ENCODE assay signal across 2 cellular contexts in genomic region chr5:122844136-122844915, GRCh38.
A peak's percentile ranks its signal among the peaks of the same experiment; 100 is the strongest.
TF ChIP-seq lines count a peak whose summit lies in the region.

No MANE protein-coding gene starts in this region.

TF ChIP-seq in IMR-90, 13 proteins besides CTCF, POLR2A, EP300 and RAD21:
- no peak for TF ChIP-seq MAZ (IDR thresholded peaks at IDR 0.05; ENCODE audit: borderline replicate concordance, low read depth, low read length)
- no peak for TF ChIP-seq USF2 (IDR thresholded peaks at IDR 0.05; ENCODE audit: low read depth, low read length)
- TF ChIP-seq RFX5 (IDR thresholded peaks at IDR 0.05; ENCODE audit: low read depth, low read length): no peak
- TF ChIP-seq SMC3 (IDR thresholded peaks at IDR 0.05; ENCODE audit: low read depth, low read length): no peak
- TF ChIP-seq RCOR1 (IDR thresholded peaks at IDR 0.05; ENCODE audit: insufficient replicate concordance, low read length): no peak
- TF ChIP-seq NFE2L2 (IDR thresholded peaks at IDR 0.05; ENCODE audit: low read depth, low read length): no peak
- no peak for TF ChIP-seq MAFK (IDR thresholded peaks at IDR 0.05; ENCODE audit: low read depth, low read length)
- no peak for TF ChIP-seq ELK1 (IDR thresholded peaks at IDR 0.05; ENCODE audit: borderline replicate concordance, low read depth, low read length)
- TF ChIP-seq FOS (IDR thresholded peaks at IDR 0.05; ENCODE audit: low read depth, low read length): no peak
- TF ChIP-seq CHD1 (IDR thresholded peaks at IDR 0.05; ENCODE audit: low read depth, low read length): no peak
- no peak for TF ChIP-seq CEBPB (IDR thresholded peaks at IDR 0.05; ENCODE audit: low read depth, low read length)
- TF ChIP-seq BHLHE40 (IDR thresholded peaks at IDR 0.05; ENCODE audit: low read depth, low read length): no peak

TF ChIP-seq in HepG2, 621 proteins besides CTCF, POLR2A, EP300 and RAD21 (continues in another document):
- TF ChIP-seq ZNF354B (CRISPR knock-in tag; IDR thresholded peaks at IDR 0.05) (0 out of 2 replicates have a peak, but pooled peaks have one; percentile 16), NFYC (CRISPR knock-in tag; IDR thresholded peaks at IDR 0.05) (no peak; the same call in 1 of the 2 replicates), HBP1 (CRISPR knock-in tag; IDR thresholded peaks at IDR 0.05; ENCODE audit: low read depth) (0 out of 2 replicates have a peak, but pooled peaks have one; percentile 28), ZGPAT (CRISPR knock-in tag; IDR thresholded peaks at IDR 0.05) (peak; percentile 19; the same call in 1 of the 2 replicates), XBP1 (CRISPR knock-in tag; IDR thresholded peaks at IDR 0.05) (no peak), IRF9 (CRISPR knock-in tag; IDR thresholded peaks at IDR 0.05; ENCODE audit: borderline replicate concordance) (no peak), THRA (CRISPR knock-in tag; IDR thresholded peaks at IDR 0.05; ENCODE audit: borderline replicate concordance) (peak; percentile 45; the same call in 1 of the 2 replicates), FLYWCH1 (CRISPR knock-in tag; IDR thresholded peaks at IDR 0.05) (no peak), AHDC1 (CRISPR knock-in tag; IDR thresholded peaks at IDR 0.05; ENCODE audit: borderline replicate concordance) (0 out of 2 replicates have a peak, but pooled peaks have one; percentile 60), KAT7 (CRISPR knock-in tag; IDR thresholded peaks at IDR 0.05; ENCODE audit: borderline replicate concordance) (0 out of 2 replicates have a peak, but pooled peaks have one; percentile 16), ZHX1 (CRISPR knock-in tag; IDR thresholded peaks at IDR 0.05; ENCODE audit: low read depth) (0 out of 2 replicates have a peak, but pooled peaks have one; percentile 29), PITX1 (CRISPR knock-in tag; IDR thresholded peaks at IDR 0.05) (peak; percentile 25; the same call in 1 of the 2 replicates), SMARCE1 (IDR thresholded peaks at IDR 0.05; ENCODE audit: borderline replicate concordance) (no peak), ZNF329 (CRISPR knock-in tag; IDR thresholded peaks at IDR 0.05; ENCODE audit: low read depth) (no peak), HNF4A (CRISPR knock-in tag; IDR thresholded peaks at IDR 0.05) (peak; percentile 50), ZNF230 (CRISPR knock-in tag; IDR thresholded peaks at IDR 0.05) (0 out of 2 replicates have a peak, but pooled peaks have one; percentile 3), ZNF781 (CRISPR knock-in tag; IDR thresholded peaks at IDR 0.05; ENCODE audit: borderline replicate concordance, not compliant biosample characterization) (no peak), LBX2 (CRISPR knock-in tag; IDR thresholded peaks at IDR 0.05; ENCODE audit: borderline replicate concordance) (no peak), RARG (CRISPR knock-in tag; IDR thresholded peaks at IDR 0.05; ENCODE audit: low read depth) (0 out of 2 replicates have a peak, but pooled peaks have one; percentile 18), ZNF136 (CRISPR knock-in tag; IDR thresholded peaks at IDR 0.05; ENCODE audit: low read depth) (no peak), SRSF9 (IDR thresholded peaks at IDR 0.05; ENCODE audit: borderline replicate concordance, insufficient read depth, low read depth, low read length, poor library complexity, severe bottlenecking) (no peak), BCLAF1 (IDR thresholded peaks at IDR 0.05) (no peak), SMAD1 (CRISPR knock-in tag; IDR thresholded peaks at IDR 0.05; ENCODE audit: borderline replicate concordance, low read depth) (no peak), POLR2G (IDR thresholded peaks at IDR 0.05; ENCODE audit: low read depth, low read length) (no peak), HDAC2 (CRISPR knock-in tag; IDR thresholded peaks at IDR 0.05) (no peak), NR0B2 (CRISPR knock-in tag; IDR thresholded peaks at IDR 0.05) (no peak), ZBTB39 (CRISPR knock-in tag; IDR thresholded peaks at IDR 0.05) (no peak), KLF16 (CRISPR knock-in tag; IDR thresholded peaks at IDR 0.05) (0 out of 4 replicates have a peak, but pooled peaks of 1 of the 2 experiments have one; percentile 3), ZNF234 (CRISPR knock-in tag; conservative IDR thresholded peaks at IDR 0.05) (no peak), SP4 (CRISPR knock-in tag; IDR thresholded peaks at IDR 0.05) (no peak)
